In genomic region chr1:26092422-26092821, GRCh38 we compare ENCODE assay signal across 14 cellular contexts. TPM values are rescaled to one million over a fixed set of nuclear protein-coding genes. Genes with fewer than 3 reads are reported as not detected.
DNase-seq lines count a peak whose midpoint lies in the region; ATAC-seq, FAIRE-seq and TF ChIP-seq lines count a peak whose summit lies in the region.
"Had no signal": no experiment of that assay in that cellular context is flagged by ENCODE, and none has a peak within 500 bp of the region (broad histone marks: within the 10 kb centered on the region; RNA-seq: fewer than 3 reads in every experiment).

No MANE protein-coding gene starts in this region.

- H2BK5ac ChIP-seq in trophoblast cell (ENCODE audit: low read depth, low read length, poor library complexity): no peak overlapping the region

- H3K27ac ChIP-seq in mammary epithelial cell (ENCODE audit: insufficient read depth, low read depth, low read length) (no peak overlapping the region), breast epithelium (no peak overlapping the region), keratinocyte (ENCODE audit: control insufficient read depth, insufficient read depth, low read length) (no peak overlapping the region), trophoblast cell (ENCODE audit: low read depth, low read length) (no peak overlapping the region), HepG2 (ENCODE audit: extremely low read length, insufficient read depth, low read length) (no peak overlapping the region)
- H3K27ac ChIP-seq: 22Rv1 had no signal

- DNase-seq in mammary epithelial cell: no peak
- DNase-seq in breast epithelium (ENCODE audit: low spot score in 2 of 2): no peak
- no peak for DNase-seq in T-helper 17 cell
- DNase-seq in keratinocyte (ENCODE audit: low read depth, low spot score): no peak
- DNase-seq in trophoblast cell: peak in 1 of 2 donors; percentile 58
- no peak for DNase-seq in RCC 7860 (ENCODE audit: low spot score)
- no peak for DNase-seq in HFFc6
- DNase-seq in HepG2 (ENCODE audit: low spot score): no peak
- DNase-seq: DMS53, H7 had no signal

- no peak overlapping the region for H3K14ac ChIP-seq in trophoblast cell (ENCODE audit: low read length)

- dilution Hi-C loops in mammary epithelial cell (cut with HindIII; ENCODE audit: low sequenced_read_pairs): no loop called here
- dilution Hi-C loops in keratinocyte (cut with MboI; ENCODE audit: extremely low pct_ligation_motif_present, low sequenced_read_pairs): no loop called here

- H3K36me3 Mint-ChIP-seq in T-helper 17 cell (ENCODE audit: low read depth): no peaks in the 10 kb centered on the region
- H3K36me3 Mint-ChIP-seq in HFFc6 (ENCODE audit: low read depth): 0 out of 2 replicates have a peak, but pooled peaks cover 4% of the 10 kb centered on the region

- H3K9me3 ChIP-seq in mammary epithelial cell (replicated peaks; ENCODE audit: insufficient read depth, low read length): no peaks in the 10 kb centered on the region
- H3K9me3 ChIP-seq in breast epithelium: no peaks in the 10 kb centered on the region
- no peaks in the 10 kb centered on the region for H3K9me3 ChIP-seq in T-helper 17 cell (ENCODE audit: control insufficient read depth, low read length, poor library complexity, severe bottlenecking)
- H3K9me3 ChIP-seq in keratinocyte (ENCODE audit: control insufficient read depth, low read depth, low read length): no peaks in the 10 kb centered on the region
- no peaks in the 10 kb centered on the region for H3K9me3 ChIP-seq in trophoblast cell (ENCODE audit: insufficient read depth, low read depth, low read length)
- no peaks in the 10 kb centered on the region for H3K9me3 ChIP-seq in HepG2 (ENCODE audit: low read length)

- no peak for TF ChIP-seq RAD21 in HepG2 (CRISPR knock-in tag; IDR thresholded peaks at IDR 0.05)

- CTCF ChIA-PET in mammary epithelial cell (lab: Charles Lee; ENCODE audit: low non-redundant PET) (no interaction called here), HepG2 (lab: Yijun Ruan, JAX; ENCODE audit: low intra/inter-chr PET ratio, low total read pairs) (no interaction called here)

- H3K27me3 ChIP-seq in mammary epithelial cell (ENCODE audit: insufficient read depth, low read length) (no peaks in the 10 kb centered on the region), breast epithelium (peaks cover 0 to 5% of the 10 kb centered on the region in 2 donors), keratinocyte (ENCODE audit: control insufficient read depth, extremely low read depth, insufficient read depth, low read length) (no peaks in the 10 kb centered on the region), trophoblast cell (ENCODE audit: insufficient read depth, low read length) (no peaks in the 10 kb centered on the region), HepG2 (ENCODE audit: control insufficient read depth in 1 of 2, insufficient read depth in 2 of 2, low read length in 2 of 2) (peaks cover 2 to 33% of the 10 kb centered on the region in 2 experiments; a peak in 3 of 5 replicates)

- H3K4me3 ChIP-seq in mammary epithelial cell (replicated peaks in 1 of 3; ENCODE audit: insufficient read depth in 1 of 3, low read depth in 2 of 3, low read length in 3 of 3) (no peak overlapping the region), breast epithelium (no peak overlapping the region), keratinocyte (ENCODE audit: control insufficient read depth in 2 of 3, extremely low read depth in 1 of 3, insufficient read depth in 2 of 3, low read depth in 1 of 3, low read length in 3 of 3) (no peak overlapping the region), trophoblast cell (ENCODE audit: low read depth, low read length) (no peak overlapping the region), HepG2 (replicated peaks in 1 of 3; ENCODE audit: insufficient read depth in 1 of 3, low read depth in 2 of 3, low read length in 3 of 3) (no peak overlapping the region)

- H3K4me1 Mint-ChIP-seq in T-helper 17 cell (no peaks in the 10 kb centered on the region), HFFc6 (ENCODE audit: low read depth) (peaks cover 14% of the 10 kb centered on the region)

- no peaks in the 10 kb centered on the region for H3K79me2 ChIP-seq in mammary epithelial cell (ENCODE audit: insufficient read depth, low read length)
- H3K79me2 ChIP-seq in keratinocyte (ENCODE audit: control insufficient read depth, insufficient read depth, low read length): no peaks in the 10 kb centered on the region
- H3K79me2 ChIP-seq in trophoblast cell (ENCODE audit: control insufficient read depth, insufficient read depth, low read length, poor library complexity): no peaks in the 10 kb centered on the region
- H3K79me2 ChIP-seq in HepG2 (ENCODE audit: insufficient read depth, low read length): no peaks in the 10 kb centered on the region

- no peak overlapping the region for H3K4me3 Mint-ChIP-seq in T-helper 17 cell
- H3K4me3 Mint-ChIP-seq in HFFc6: no peak overlapping the region

- no peaks in the 10 kb centered on the region for H3K9me1 ChIP-seq in keratinocyte (ENCODE audit: control insufficient read depth, extremely low read depth, insufficient read depth, low read length)

- no peak for TF ChIP-seq POLR2A in breast epithelium (IDR thresholded peaks at IDR 0.05)
- TF ChIP-seq POLR2A in HepG2 (IDR thresholded peaks at IDR 0.05; ENCODE audit: insufficient read depth in 1 of 2, low read depth in 2 of 2, low read length in 2 of 2): no peak

- no peaks in the 10 kb centered on the region; the same call in 1 of the 2 replicates for H3K9me3 Mint-ChIP-seq in HFFc6

- H2BK120ac ChIP-seq in trophoblast cell (ENCODE audit: insufficient read depth, low read length, poor library complexity): no peak overlapping the region

- no peaks in the 10 kb centered on the region for H4K20me1 ChIP-seq in mammary epithelial cell (ENCODE audit: insufficient read depth, low read length)
- no peaks in the 10 kb centered on the region for H4K20me1 ChIP-seq in keratinocyte (ENCODE audit: control insufficient read depth, extremely low read depth, insufficient read depth, low read length)
- H4K20me1 ChIP-seq in HepG2 (ENCODE audit: insufficient read depth, low read length): no peaks in the 10 kb centered on the region

- H3K4ac ChIP-seq in trophoblast cell (ENCODE audit: low read depth, low read length): no peak overlapping the region

- no TSS peak for BruUV-seq in mammary epithelial cell (replicated peaks; lab: Mats Ljungman, UMichigan)
- BruUV-seq in HepG2 (replicated peaks; lab: Mats Ljungman, UMichigan): no TSS peak

- H2BK12ac ChIP-seq in trophoblast cell (ENCODE audit: low read length): peak overlapping the region; percentile 58

- peak overlapping the region; percentile 53 for H3K18ac ChIP-seq in trophoblast cell (ENCODE audit: low read length)

- ATAC-seq in T-helper 17 cell: no peak
- ATAC-seq in HepG2: no peak

- H3K27me3 Mint-ChIP-seq in T-helper 17 cell (peaks cover 29% of the 10 kb centered on the region), HFFc6 (ENCODE audit: insufficient read depth) (peaks cover 52% of the 10 kb centered on the region)

- H4K91ac ChIP-seq in trophoblast cell (ENCODE audit: low read depth, low read length): no peak overlapping the region

- H4K8ac ChIP-seq in trophoblast cell (ENCODE audit: low read depth, low read length): no peak overlapping the region

- TF ChIP-seq CTCF in mammary epithelial cell (conservative IDR thresholded peaks at IDR 0.05 in 1 of 2, IDR thresholded peaks at IDR 0.05 in 1 of 2; ENCODE audit: extremely low read depth in 1 of 2, insufficient read depth in 1 of 2, low read depth in 1 of 2, low read length in 2 of 2): no peak
- TF ChIP-seq CTCF in breast epithelium (IDR thresholded peaks at IDR 0.05): no peak
- TF ChIP-seq CTCF in keratinocyte (optimal IDR thresholded peaks at IDR 0.05 in 1 of 3, IDR thresholded peaks at IDR 0.05 in 1 of 3, conservative IDR thresholded peaks at IDR 0.05 in 1 of 3; ENCODE audit: extremely low read depth in 1 of 3, insufficient read depth in 2 of 3, low read length in 3 of 3): no peak
- TF ChIP-seq CTCF in HFFc6 (IDR thresholded peaks at IDR 0.05): no peak
- no peak for TF ChIP-seq CTCF in HepG2 (CRISPR knock-in tag; IDR thresholded peaks at IDR 0.05)

- FAIRE-seq in keratinocyte (lab: Jason Lieb, UNC) (no peak), RCC 7860 (lab: Jason Lieb, UNC) (no peak), HepG2 (lab: Jason Lieb, UNC) (no peak)

- peaks cover 2% of the 10 kb centered on the region for H3K79me1 ChIP-seq in trophoblast cell (ENCODE audit: low read length)

- H3K27ac Mint-ChIP-seq in T-helper 17 cell (peak overlapping the region; percentile 60), HFFc6 (no peak overlapping the region)

- intact Hi-C loops in mammary epithelial cell (cut with micrococcal nuclease): no loop called here
- intact Hi-C loops in breast epithelium (cut with DNase I; ENCODE audit: low total_unique reads): no loop called here
- intact Hi-C loops in HepG2 (cut with micrococcal nuclease; ENCODE audit: unreplicated experiment): no loop called here

- TF ChIP-seq EP300 in HepG2 (IDR thresholded peaks at IDR 0.05; ENCODE audit: low read depth in 2 of 2, low read length in 2 of 2) (no peak), HepG2 (CRISPR knock-in tag; IDR thresholded peaks at IDR 0.05; ENCODE audit: borderline replicate concordance) (no peak)

- H2AFZ ChIP-seq in mammary epithelial cell (ENCODE audit: low read depth, low read length) (peak overlapping the region; percentile 59), keratinocyte (ENCODE audit: control insufficient read depth, low read length) (peak overlapping the region; percentile 21), trophoblast cell (ENCODE audit: insufficient read depth, low read length, poor library complexity) (no peak overlapping the region), HepG2 (ENCODE audit: low read length) (no peak overlapping the region)

- H3K4me1 ChIP-seq in mammary epithelial cell (ENCODE audit: insufficient read depth, low read length) (peaks cover 16% of the 10 kb centered on the region), breast epithelium (no peaks in the 10 kb centered on the region), keratinocyte (ENCODE audit: control insufficient read depth, extremely low read depth, insufficient read depth, low read length) (peaks cover 27% of the 10 kb centered on the region), trophoblast cell (ENCODE audit: control insufficient read depth in 1 of 2, insufficient read depth in 2 of 2, low read length in 2 of 2) (peaks cover 14 to 17% of the 10 kb centered on the region in 2 experiments), HepG2 (ENCODE audit: insufficient read depth, low read length) (0 out of 2 replicates have a peak, but pooled peaks cover 4% of the 10 kb centered on the region)

- no peak overlapping the region for H3K9ac ChIP-seq in mammary epithelial cell (ENCODE audit: insufficient read depth, low read length)
- no peak overlapping the region for H3K9ac ChIP-seq in keratinocyte (ENCODE audit: control insufficient read depth, extremely low read depth, insufficient read depth, low read length)
- H3K9ac ChIP-seq in trophoblast cell (ENCODE audit: low read length): no peak overlapping the region
- no peak overlapping the region for H3K9ac ChIP-seq in HepG2 (ENCODE audit: insufficient read depth, low read depth, low read length)

- in situ Hi-C loops in mammary epithelial cell (cut with MboI; ENCODE audit: low sequenced_read_pairs in 2 of 2): no loop called here
- in situ Hi-C loops in HepG2 (cut with HindIII; ENCODE audit: extremely low pct_ligation_motif_present, low pct_unique_long_range_greater_than_20kb): no loop called here

- H3K36me3 ChIP-seq in mammary epithelial cell (ENCODE audit: insufficient read depth, low read length) (no peaks in the 10 kb centered on the region), breast epithelium (no peaks in the 10 kb centered on the region), keratinocyte (ENCODE audit: control insufficient read depth in 2 of 2, extremely low read depth in 1 of 2, insufficient read depth in 2 of 2, low read length in 2 of 2) (no peaks in the 10 kb centered on the region), trophoblast cell (ENCODE audit: control insufficient read depth in 1 of 2, insufficient read depth in 2 of 2, low read length in 2 of 2) (no peaks in the 10 kb centered on the region), HepG2 (replicated peaks in 1 of 2; ENCODE audit: control insufficient read depth in 1 of 2, insufficient read depth in 2 of 2, low read length in 2 of 2) (no peaks in the 10 kb centered on the region)

- no peak overlapping the region for H3K23ac ChIP-seq in trophoblast cell (ENCODE audit: low read length)

- H4K12ac ChIP-seq in trophoblast cell (ENCODE audit: low read depth, low read length): no peak overlapping the region

- WGBS in mammary epithelial cell (ENCODE audit: low coverage, missing lambda C conversion rate): 57% methylated on average over 7 of the region's 7 CpGs
- WGBS in trophoblast cell (ENCODE audit: extremely low coverage, insufficient coverage, insufficient read length): no CpG with 5 or more reads among the region's 7 CpGs
- WGBS in HepG2 (ENCODE audit: low lambda C conversion rate): 37% methylated on average over 7 of the region's 7 CpGs

- H3K4me2 ChIP-seq in mammary epithelial cell (ENCODE audit: insufficient read depth, low read depth, low read length) (no peak overlapping the region), keratinocyte (ENCODE audit: control insufficient read depth, extremely low read depth, insufficient read depth, low read depth, low read length) (no peak overlapping the region), trophoblast cell (ENCODE audit: low read length) (no peak overlapping the region), HepG2 (ENCODE audit: low read depth, low read length) (no peak overlapping the region)

- POLR2A ChIA-PET in HepG2 (lab: Yijun Ruan, JAX): no interaction called here

- H2AK5ac ChIP-seq in trophoblast cell (ENCODE audit: low read length): peak overlapping the region; percentile 53

RNA-seq across cellular contexts. Expression of gene PDIK1L, which starts 19.2 kb away (rescaled TPM):
- total RNA-seq in mammary epithelial cell: 1 to 10 TPM; 4.2 to 4.8 TPM
- polyA plus RNA-seq in mammary epithelial cell: 1.3 TPM
- polyA minus RNA-seq in mammary epithelial cell: not detected
- total RNA-seq in breast epithelium: 10 to 100 TPM in 1 of 3 donors, 1 to 10 TPM in 2; 9.2 to 17.3 (median 9.3) TPM
- 1 to 10 TPM; 6.8 to 7.6 TPM for total RNA-seq in T-helper 17 cell
- 1.1 to 2.8 TPM (median 1.6 TPM) in 3 replicates for polyA plus RNA-seq in keratinocyte
- 0.67 TPM for polyA plus RNA-seq in keratinocyte (2011; ENCODE audit: low read depth)
- 0.84 and 1.6 TPM in 2 replicates for polyA plus RNA-seq in keratinocyte (2011; cell fraction: cytosol; rRNA removed)
- 1.3 and 2.1 TPM in 2 replicates for polyA plus RNA-seq in keratinocyte (2011; cell fraction: nucleus; rRNA removed)
- polyA plus RNA-seq in keratinocyte (2012; ENCODE audit: low replicate concordance): 1.8 and 2.7 TPM in 2 replicates
- 1.5 to 3.4 TPM (median 1.7 TPM) in 3 replicates for polyA minus RNA-seq in keratinocyte
- polyA minus RNA-seq in keratinocyte (2011; cell fraction: cytosol; rRNA and poly(A)+ RNA removed): 1.3 TPM
- polyA minus RNA-seq in keratinocyte (2011; cell fraction: nucleus; rRNA and poly(A)+ RNA removed): 1.1 and 2.3 TPM in 2 replicates
- 1.3 and 1.7 TPM in 2 replicates for polyA plus RNA-seq in trophoblast cell (2013)
- total RNA-seq in HFFc6 (2021; fragmentation: NEBNext Ultra II Directional; extraction: Animal tissue kit (Norgen Biotek cat#: 25700)): 1 to 10 TPM; 2.5 to 4.4 (median 3.8) TPM
- 4.6 and 5.8 TPM in 2 replicates for total RNA-seq in HepG2 (2016; rRNA removed; fragmentation: Illumina TruSeq; extraction: Trizol)
- 0.51 and 0.53 TPM in 2 replicates for total RNA-seq in HepG2 (2016; cell fraction: cytosol; rRNA removed; fragmentation: Illumina TruSeq; extraction: Trizol; ENCODE audit: low read depth)
- 4.4 and 6.6 TPM in 2 replicates for total RNA-seq in HepG2 (2016; cell fraction: insoluble cytoplasmic fraction; rRNA removed; fragmentation: Illumina TruSeq; extraction: Trizol)
- total RNA-seq in HepG2 (2016; cell fraction: membrane; rRNA removed; fragmentation: Illumina TruSeq; extraction: Trizol): 2.5 and 2.9 TPM in 2 replicates
- total RNA-seq in HepG2 (2016; cell fraction: nucleus; rRNA removed; fragmentation: Illumina TruSeq; extraction: Trizol): 3.9 and 4.1 TPM in 2 replicates
- polyA plus RNA-seq in HepG2 (2011; rRNA removed): 1.2 and 1.9 TPM in 2 replicates
- 0.83 and 1.0 TPM in 2 replicates for polyA plus RNA-seq in HepG2 (2011; cell fraction: cytosol; rRNA removed)
- 1.3 and 1.5 TPM in 2 replicates for polyA plus RNA-seq in HepG2 (2011; cell fraction: nucleus; rRNA removed)
- 1.7 and 2.7 TPM in 2 replicates for polyA plus RNA-seq in HepG2 (2012)
- 0.14 and 0.24 TPM in 2 replicates for polyA plus RNA-seq in HepG2 (2016; cell fraction: cytosol; fragmentation: Illumina TruSeq; extraction: Trizol; ENCODE audit: low read depth)
- 3.9 and 4.2 TPM in 2 replicates for polyA plus RNA-seq in HepG2 (2016; cell fraction: insoluble cytoplasmic fraction; fragmentation: Illumina TruSeq; extraction: Trizol; ENCODE audit: low read depth)
- 0.95 and 0.99 TPM in 2 replicates for polyA plus RNA-seq in HepG2 (2016; cell fraction: membrane; fragmentation: Illumina TruSeq; extraction: Trizol; ENCODE audit: low read depth)
- polyA plus RNA-seq in HepG2 (2016; cell fraction: nucleus; fragmentation: Illumina TruSeq; extraction: Trizol; ENCODE audit: insufficient read depth, low read depth): 5.3 and 5.7 TPM in 2 replicates
- polyA minus RNA-seq in HepG2 (2011; rRNA and poly(A)+ RNA removed; ENCODE audit: low replicate concordance): 0.96 and 5.8 TPM in 2 replicates
- polyA minus RNA-seq in HepG2 (2011; cell fraction: cytosol; rRNA and poly(A)+ RNA removed): 1.9 and 2.7 TPM in 2 replicates
- polyA minus RNA-seq in HepG2 (2011; cell fraction: nucleus; rRNA and poly(A)+ RNA removed): 4.1 and 5.1 TPM in 2 replicates

RNA-seq across cellular contexts. Expression of gene TRIM63, which starts 25.0 kb away (rescaled TPM):
- total RNA-seq in mammary epithelial cell (not detected), breast epithelium (1 to 10 TPM in 2 of 3 donors, not detected in 1; 2.2 to 4.0 TPM), T-helper 17 cell (not detected), HepG2 (2016; rRNA removed; fragmentation: Illumina TruSeq; extraction: Trizol) (not detected in 2 replicates)
- polyA plus RNA-seq in mammary epithelial cell (not detected), keratinocyte (not detected in 3 replicates), HepG2 (2011; rRNA removed) (not detected in 2 replicates)
- polyA minus RNA-seq in mammary epithelial cell (not detected), keratinocyte (not detected in 3 replicates)
- polyA plus RNA-seq in keratinocyte (2011; ENCODE audit: low read depth): 0.30 TPM
- 0.05 TPM in 1 of 2 replicates, not detected in the other for polyA plus RNA-seq in keratinocyte (2011; cell fraction: cytosol; rRNA removed)
- polyA plus RNA-seq in keratinocyte (2011; cell fraction: nucleus; rRNA removed): 0.09 TPM in 1 of 2 replicates, not detected in the other
- polyA plus RNA-seq in keratinocyte (2012; ENCODE audit: low replicate concordance): 0.20 TPM in 1 of 2 replicates, not detected in the other
- not detected for polyA minus RNA-seq in keratinocyte (2011; cell fraction: cytosol; rRNA and poly(A)+ RNA removed)
- polyA minus RNA-seq in keratinocyte (2011; cell fraction: nucleus; rRNA and poly(A)+ RNA removed): not detected in 2 replicates
- polyA plus RNA-seq in trophoblast cell (2013): 0.44 and 0.53 TPM in 2 replicates
- not detected for total RNA-seq in HFFc6 (2021; fragmentation: NEBNext Ultra II Directional; extraction: Animal tissue kit (Norgen Biotek cat#: 25700))
- total RNA-seq in HepG2 (2016; cell fraction: cytosol; rRNA removed; fragmentation: Illumina TruSeq; extraction: Trizol; ENCODE audit: low read depth): not detected in 2 replicates
- not detected in 2 replicates for total RNA-seq in HepG2 (2016; cell fraction: insoluble cytoplasmic fraction; rRNA removed; fragmentation: Illumina TruSeq; extraction: Trizol)
- not detected in 2 replicates for total RNA-seq in HepG2 (2016; cell fraction: membrane; rRNA removed; fragmentation: Illumina TruSeq; extraction: Trizol)
- total RNA-seq in HepG2 (2016; cell fraction: nucleus; rRNA removed; fragmentation: Illumina TruSeq; extraction: Trizol): not detected in 2 replicates
- polyA plus RNA-seq in HepG2 (2011; cell fraction: cytosol; rRNA removed): not detected in 2 replicates
- not detected in 2 replicates for polyA plus RNA-seq in HepG2 (2011; cell fraction: nucleus; rRNA removed)
- not detected in 2 replicates for polyA plus RNA-seq in HepG2 (2012)
- polyA plus RNA-seq in HepG2 (2016; cell fraction: cytosol; fragmentation: Illumina TruSeq; extraction: Trizol; ENCODE audit: low read depth): not detected in 2 replicates
- not detected in 2 replicates for polyA plus RNA-seq in HepG2 (2016; cell fraction: insoluble cytoplasmic fraction; fragmentation: Illumina TruSeq; extraction: Trizol; ENCODE audit: low read depth)
- polyA plus RNA-seq in HepG2 (2016; cell fraction: membrane; fragmentation: Illumina TruSeq; extraction: Trizol; ENCODE audit: low read depth): not detected in 2 replicates
- polyA plus RNA-seq in HepG2 (2016; cell fraction: nucleus; fragmentation: Illumina TruSeq; extraction: Trizol; ENCODE audit: insufficient read depth, low read depth): not detected in 2 replicates
- not detected in 2 replicates for polyA minus RNA-seq in HepG2 (2011; rRNA and poly(A)+ RNA removed; ENCODE audit: low replicate concordance)
- polyA minus RNA-seq in HepG2 (2011; cell fraction: cytosol; rRNA and poly(A)+ RNA removed): not detected in 2 replicates
- polyA minus RNA-seq in HepG2 (2011; cell fraction: nucleus; rRNA and poly(A)+ RNA removed): not detected in 2 replicates
- total RNA-seq: A673, HT1080 had no signal
- polyA plus RNA-seq: BJ had no signal

RNA-seq across cellular contexts. Expression of gene SLC30A2, which starts 46.5 kb away (rescaled TPM):
- total RNA-seq in mammary epithelial cell (under 1 TPM in 1 of 2 donors, not detected in 1; under 0.01 TPM), breast epithelium (1 to 10 TPM in 1 of 3 donors, under 1 TPM in 2; 0.16 to 1.3 (median 0.33) TPM), T-helper 17 cell (not detected), HepG2 (2016; rRNA removed; fragmentation: Illumina TruSeq; extraction: Trizol) (not detected in 2 replicates)
- polyA plus RNA-seq in mammary epithelial cell (not detected), keratinocyte (not detected in 3 replicates), HepG2 (2011; rRNA removed) (not detected in 2 replicates)
- polyA minus RNA-seq in mammary epithelial cell (not detected), keratinocyte (not detected in 3 replicates)
- polyA plus RNA-seq in keratinocyte (2011; ENCODE audit: low read depth): 0.09 TPM
- not detected in 2 replicates for polyA plus RNA-seq in keratinocyte (2011; cell fraction: cytosol; rRNA removed)
- not detected in 2 replicates for polyA plus RNA-seq in keratinocyte (2011; cell fraction: nucleus; rRNA removed)
- 0.39 TPM in 1 of 2 replicates, not detected in the other for polyA plus RNA-seq in keratinocyte (2012; ENCODE audit: low replicate concordance)
- not detected for polyA minus RNA-seq in keratinocyte (2011; cell fraction: cytosol; rRNA and poly(A)+ RNA removed)
- not detected in 2 replicates for polyA minus RNA-seq in keratinocyte (2011; cell fraction: nucleus; rRNA and poly(A)+ RNA removed)
- 13.6 and 15.5 TPM in 2 replicates for polyA plus RNA-seq in trophoblast cell (2013)
- total RNA-seq in HFFc6 (2021; fragmentation: NEBNext Ultra II Directional; extraction: Animal tissue kit (Norgen Biotek cat#: 25700)): not detected
- total RNA-seq in HepG2 (2016; cell fraction: cytosol; rRNA removed; fragmentation: Illumina TruSeq; extraction: Trizol; ENCODE audit: low read depth): not detected in 2 replicates
- total RNA-seq in HepG2 (2016; cell fraction: insoluble cytoplasmic fraction; rRNA removed; fragmentation: Illumina TruSeq; extraction: Trizol): 0.04 TPM in 1 of 2 replicates, not detected in the other
- not detected in 2 replicates for total RNA-seq in HepG2 (2016; cell fraction: membrane; rRNA removed; fragmentation: Illumina TruSeq; extraction: Trizol)
- not detected in 2 replicates for total RNA-seq in HepG2 (2016; cell fraction: nucleus; rRNA removed; fragmentation: Illumina TruSeq; extraction: Trizol)
- not detected in 2 replicates for polyA plus RNA-seq in HepG2 (2011; cell fraction: cytosol; rRNA removed)
- polyA plus RNA-seq in HepG2 (2011; cell fraction: nucleus; rRNA removed): not detected in 2 replicates
- not detected in 2 replicates for polyA plus RNA-seq in HepG2 (2012)
- not detected in 2 replicates for polyA plus RNA-seq in HepG2 (2016; cell fraction: cytosol; fragmentation: Illumina TruSeq; extraction: Trizol; ENCODE audit: low read depth)
- not detected in 2 replicates for polyA plus RNA-seq in HepG2 (2016; cell fraction: insoluble cytoplasmic fraction; fragmentation: Illumina TruSeq; extraction: Trizol; ENCODE audit: low read depth)
- not detected in 2 replicates for polyA plus RNA-seq in HepG2 (2016; cell fraction: membrane; fragmentation: Illumina TruSeq; extraction: Trizol; ENCODE audit: low read depth)
- polyA plus RNA-seq in HepG2 (2016; cell fraction: nucleus; fragmentation: Illumina TruSeq; extraction: Trizol; ENCODE audit: insufficient read depth, low read depth): not detected in 2 replicates
- polyA minus RNA-seq in HepG2 (2011; rRNA and poly(A)+ RNA removed; ENCODE audit: low replicate concordance): 0.05 and 0.32 TPM in 2 replicates
- not detected in 2 replicates for polyA minus RNA-seq in HepG2 (2011; cell fraction: cytosol; rRNA and poly(A)+ RNA removed)
- not detected in 2 replicates for polyA minus RNA-seq in HepG2 (2011; cell fraction: nucleus; rRNA and poly(A)+ RNA removed)
- total RNA-seq: A673, HT1080 had no signal
- polyA plus RNA-seq: BJ had no signal

Comparison
In these comparisons a context has a peak if more than half of its experiments do, and no peak if none do; other contexts are left out.
1. H2AFZ ChIP-seq: peak in mammary epithelial cell (single experiment) and keratinocyte (single experiment); none in trophoblast cell (single experiment) and HepG2 (single experiment).